In genomic region chr18:49697757-49698595, GRCh38 we compare ENCODE assay signal across 13 cellular contexts.
DNase-seq lines count a peak whose midpoint lies in the region; ATAC-seq and TF ChIP-seq lines count a peak whose summit lies in the region.
"Had no signal": no experiment of that assay in that cellular context is flagged by ENCODE, and none has a peak within 500 bp of the region (broad histone marks: within the 10 kb centered on the region; RNA-seq: fewer than 3 reads in every experiment).

No MANE protein-coding gene starts in this region.

- no peaks in the 10 kb centered on the region for H3K27me3 ChIP-seq in MG63
- H3K27me3 ChIP-seq in mesendoderm (ENCODE audit: insufficient read depth, low read length, poor library complexity): no peaks in the 10 kb centered on the region
- H3K27me3 ChIP-seq: body of pancreas had no signal

- H2AK5ac ChIP-seq in mesendoderm (ENCODE audit: low read length): peak overlapping the region; percentile 76

- H2BK5ac ChIP-seq in mesendoderm (ENCODE audit: low read length): peak overlapping the region; percentile 90

- no peaks in the 10 kb centered on the region for H3K9me3 ChIP-seq in MG63
- H3K9me3 ChIP-seq: body of pancreas had no signal

- H3K27me3 Mint-ChIP-seq in endothelial cell (ENCODE audit: unreplicated experiment): no peaks in the 10 kb centered on the region
- H3K27me3 Mint-ChIP-seq: stimulated activated naive CD8-positive, alpha-beta T cell treated with anti-CD3 and anti-CD28 coated beads, Interleukin-15, Interleukin-2, amounts not matched to agents 100 ng/mL and 50 ng/mL, for 24 hours had no signal

- WGBS in mesendoderm (ENCODE audit: extremely low coverage, insufficient coverage, low lambda C conversion rate): no CpG with 5 or more reads among the region's 8 CpGs

- DNase-seq in Daoy (ENCODE audit: low read depth): peak; percentile 25
- peak; percentile 32 for DNase-seq in MG63
- peak; percentile 4 for DNase-seq in fibroblast of peridontal ligament (ENCODE audit: extremely low read depth)
- DNase-seq in mesendoderm: peak; percentile 91
- no peak for DNase-seq in NOMO-1 treated with dmso at 0.1 percent for 144 hours (lab: John Stamatoyannopoulos, UW; ENCODE audit: unreplicated experiment)
- no peak for DNase-seq in endothelial cell (ENCODE audit: low spot score)
- DNase-seq in Ammon's horn (ENCODE audit: low spot score): no peak
- DNase-seq: activated T-cell treated with anti-CD3 and anti-CD28 coated beads for 4 hours; CD4-positive, CD25-positive, alpha-beta regulatory T cell; midbrain had no signal

- no peaks in the 10 kb centered on the region for H3K9me3 Mint-ChIP-seq in endothelial cell (ENCODE audit: unreplicated experiment)
- H3K9me3 Mint-ChIP-seq: CD4-positive, CD25-positive, alpha-beta regulatory T cell; stimulated activated naive CD8-positive, alpha-beta T cell treated with anti-CD3 and anti-CD28 coated beads, Interleukin-15, Interleukin-2, amounts not matched to agents 100 ng/mL and 50 ng/mL, for 24 hours had no signal

- no peak overlapping the region for H3K27ac Mint-ChIP-seq in endothelial cell (ENCODE audit: unreplicated experiment)
- H3K27ac Mint-ChIP-seq: stimulated activated naive CD8-positive, alpha-beta T cell treated with anti-CD3 and anti-CD28 coated beads, Interleukin-15, Interleukin-2, amounts not matched to agents 100 ng/mL and 50 ng/mL, for 24 hours had no signal

- no peak for ATAC-seq in GM19023 (IDR thresholded peaks at IDR 0.05; ENCODE audit: unreplicated experiment)
- ATAC-seq: body of pancreas had no signal

- H4K5ac ChIP-seq in mesendoderm (ENCODE audit: low read length): no peak overlapping the region

- no peaks in the 10 kb centered on the region for H3K79me2 ChIP-seq in mesendoderm (ENCODE audit: control insufficient read depth, insufficient read depth, low read length)

- H3K4ac ChIP-seq in mesendoderm (ENCODE audit: low read depth, low read length): peak overlapping the region; percentile 19

- H3K4me1 Mint-ChIP-seq in endothelial cell (ENCODE audit: unreplicated experiment): no peaks in the 10 kb centered on the region
- H3K4me1 Mint-ChIP-seq: CD4-positive, CD25-positive, alpha-beta regulatory T cell had no signal

- no peak overlapping the region for H2BK120ac ChIP-seq in mesendoderm (ENCODE audit: low read depth, low read length)

- no peak overlapping the region for H3K4me2 ChIP-seq in mesendoderm (ENCODE audit: low read length)

- peak overlapping the region; percentile 81 for H3K56ac ChIP-seq in mesendoderm (ENCODE audit: low read length)

- no peak overlapping the region for H2BK15ac ChIP-seq in mesendoderm (replicated peaks; ENCODE audit: low read depth)

- H3K79me1 ChIP-seq in mesendoderm (ENCODE audit: low read length): no peaks in the 10 kb centered on the region

- no peaks in the 10 kb centered on the region for H3K36me3 Mint-ChIP-seq in endothelial cell (ENCODE audit: low read depth, unreplicated experiment)
- H3K36me3 Mint-ChIP-seq: CD4-positive, CD25-positive, alpha-beta regulatory T cell had no signal

- H3K4me3 Mint-ChIP-seq in endothelial cell (ENCODE audit: unreplicated experiment): no peak overlapping the region
- H3K4me3 Mint-ChIP-seq: CD4-positive, CD25-positive, alpha-beta regulatory T cell; stimulated activated naive CD8-positive, alpha-beta T cell treated with anti-CD3 and anti-CD28 coated beads, Interleukin-15, Interleukin-2, amounts not matched to agents 100 ng/mL and 50 ng/mL, for 24 hours had no signal

- H3K36me3 ChIP-seq in MG63 (no peaks in the 10 kb centered on the region), mesendoderm (ENCODE audit: control insufficient read depth, insufficient read depth, low read length) (no peaks in the 10 kb centered on the region)

- no peak for TF ChIP-seq CTCF in endothelial cell (IDR thresholded peaks at IDR 0.05; ENCODE audit: unreplicated experiment)

- peak overlapping the region; percentile 44 for H3K27ac ChIP-seq in mesendoderm (ENCODE audit: low read depth, low read length)
- H3K27ac ChIP-seq: body of pancreas had no signal

- H3K18ac ChIP-seq in mesendoderm (ENCODE audit: low read length): peak overlapping the region; percentile 19

- peaks cover 26% of the 10 kb centered on the region for H3K4me1 ChIP-seq in mesendoderm (ENCODE audit: control insufficient read depth, low read depth, low read length)
- H3K4me1 ChIP-seq: body of pancreas had no signal

- no peak overlapping the region for H4K8ac ChIP-seq in mesendoderm (ENCODE audit: low read depth, low read length)

- H3K4me3 ChIP-seq in MG63 (no peak overlapping the region), mesendoderm (ENCODE audit: low read length) (no peak overlapping the region)
- H3K4me3 ChIP-seq: body of pancreas had no signal

- H3K23ac ChIP-seq in mesendoderm (ENCODE audit: low read length): no peak overlapping the region

- H3K9ac ChIP-seq in mesendoderm (ENCODE audit: low read length): peak overlapping the region; percentile 39

Comparison
In these comparisons a context has a peak if more than half of its experiments do, and no peak if none do; other contexts are left out.
1. DNase-seq: peak in Daoy (single experiment), MG63 (single experiment), fibroblast of peridontal ligament (single experiment) and mesendoderm (single experiment); none in NOMO-1 treated with dmso at 0.1 percent for 144 hours (single experiment), endothelial cell (single experiment) and Ammon's horn (single experiment).